18 cellular contexts compared by ENCODE assay signal in genomic region chr20:63158845-63159244, GRCh38.
"Had no signal": no experiment of that assay in that cellular context is flagged by ENCODE, and none has a peak within 500 bp of the region (broad histone marks: within the 10 kb centered on the region; RNA-seq: fewer than 3 reads in every experiment).

No MANE protein-coding gene starts in this region.

- ATAC-seq: mucosa of descending colon; naive thymus-derived CD8-positive, alpha-beta T cell; right cardiac atrium; stimulated activated effector memory CD8-positive, alpha-beta T cell treated with anti-CD3 and anti-CD28 coated beads, Interleukin-12 subunit alpha, Interleukin-12 subunit beta, amount 100 ng/mL, for 72 hours had no signal

- H3K27ac ChIP-seq: cardiac muscle cell, colonic mucosa, ovary, transverse colon had no signal

- H3K27me3 ChIP-seq: ovary had no signal

- H3K4me3 ChIP-seq: cardiac muscle cell, colonic mucosa, mucosa of descending colon, ovary, smooth muscle cell, transverse colon had no signal

- H3K9me3 ChIP-seq: colonic mucosa, mucosa of descending colon, ovary, transverse colon had no signal

- H3K4me1 ChIP-seq: colonic mucosa, transverse colon had no signal

- H3K4me2 ChIP-seq: smooth muscle cell had no signal

- FAIRE-seq: endothelial cell of umbilical vein had no signal

- DNase-seq: cerebellar nuclear complex; colonic mucosa; dermis blood vessel endothelial cell; endodermal cell; foreskin melanocyte; immature natural killer cell; mammary epithelial cell; naive thymus-derived CD8-positive, alpha-beta T cell; ovary; stimulated activated CD4-positive, alpha-beta T cell treated with anti-CD3 and anti-CD28 coated beads, Interleukin-4, amount 100 ng/mL, for 1 hour; stimulated activated CD8-positive, alpha-beta memory T cell treated with anti-CD3 and anti-CD28 coated beads, Interleukin-4, amount 100 ng/mL, for 48 hours; transverse colon had no signal

- H3K36me3 ChIP-seq: cardiac muscle cell, colonic mucosa, ovary, transverse colon had no signal
